ENCODE assay signal across 11 cellular contexts in genomic region chr5:170861295-170861854, GRCh38. TPM values are rescaled to one million over a fixed set of nuclear protein-coding genes. Genes with fewer than 3 reads are reported as not detected.
DNase-seq lines count a peak whose midpoint lies in the region; ATAC-seq and TF ChIP-seq lines count a peak whose summit lies in the region.
"Had no signal": no experiment of that assay in that cellular context is flagged by ENCODE, and none has a peak within 500 bp of the region (broad histone marks: within the 10 kb centered on the region; RNA-seq: fewer than 3 reads in every experiment).

No MANE protein-coding gene starts in this region.

- peak; percentile 33 for DNase-seq in Right ventricle myocardium superior
- no peak for DNase-seq in Right ventricle myocardium inferior (ENCODE audit: missing footprints)
- DNase-seq in colonic mucosa: peak; percentile 17
- no peak for DNase-seq in type B pancreatic cell (ENCODE audit: extremely low spot score, unreplicated experiment)
- no peak for DNase-seq in NCI-H1105 (lab: John Stamatoyannopoulos, UW)
- DNase-seq in medulla oblongata (ENCODE audit: extremely low spot score): no peak
- DNase-seq in NCI-H345 (lab: John Stamatoyannopoulos, UW): no peak
- DNase-seq: CD4-positive, CD25-positive, alpha-beta regulatory T cell; effector memory CD4-positive, alpha-beta T cell; HCEC 1CT had no signal

- H3K4me3 ChIP-seq in colonic mucosa (peak overlapping the region; percentile 74), mesodermal cell (ENCODE audit: extremely low read depth, insufficient read depth, low read length, poor library complexity, severe bottlenecking) (peak overlapping the region; percentile 59)

- no peak overlapping the region for H3K9ac ChIP-seq in colonic mucosa (ENCODE audit: low read depth in 2 of 2, low read length in 2 of 2)

- intact Hi-C loops in Right ventricle myocardium superior (cut with DNase I): no loop called here
- intact Hi-C loops in Right ventricle myocardium inferior (cut with DNase I): no loop called here
- intact Hi-C loops in colonic mucosa (cut with DNase I): no loop called here

- H3K4me1 Mint-ChIP-seq in type B pancreatic cell (ENCODE audit: unreplicated experiment): peaks cover 12% of the 10 kb centered on the region

- H3K36me3 ChIP-seq in colonic mucosa (no peaks in the 10 kb centered on the region), mesodermal cell (ENCODE audit: control insufficient read depth, insufficient read depth, low read length) (peaks cover 4% of the 10 kb centered on the region)

- TF ChIP-seq CTCF in colonic mucosa (IDR thresholded peaks at IDR 0.05) (no peak), type B pancreatic cell (conservative IDR thresholded peaks at IDR 0.05) (no peak)

- H3K4me1 ChIP-seq in colonic mucosa (no peaks in the 10 kb centered on the region), mesodermal cell (ENCODE audit: control insufficient read depth, insufficient read depth, low read length, poor library complexity, severe bottlenecking) (no peaks in the 10 kb centered on the region)

- H3K27ac Mint-ChIP-seq in type B pancreatic cell: peak overlapping the region; percentile 74

- H3K4me3 Mint-ChIP-seq in type B pancreatic cell: peak overlapping the region; percentile 88

- no peak overlapping the region for H3K27ac ChIP-seq in colonic mucosa
- no peak overlapping the region for H3K27ac ChIP-seq in mesodermal cell (ENCODE audit: low read depth, low read length, severe bottlenecking)

- no peak for ATAC-seq in Right ventricle myocardium superior (ENCODE audit: poor library complexity)
- no peak for ATAC-seq in Right ventricle myocardium inferior

- 31 to 62% methylated on average over 6 to 11 of the region's 22 CpGs for WGBS in mesodermal cell (ENCODE audit: insufficient coverage in 2 of 2), 2 experiments

- peaks cover 12% of the 10 kb centered on the region for H3K9me3 Mint-ChIP-seq in type B pancreatic cell

- peaks cover 6% of the 10 kb centered on the region for H3K27me3 Mint-ChIP-seq in type B pancreatic cell

- H3K27me3 ChIP-seq in colonic mucosa: no peaks in the 10 kb centered on the region

- H3K36me3 Mint-ChIP-seq in type B pancreatic cell: peaks cover 8% of the 10 kb centered on the region

- H3K9me3 ChIP-seq in colonic mucosa (no peaks in the 10 kb centered on the region), mesodermal cell (ENCODE audit: control insufficient read depth, low read length) (peaks cover 15% of the 10 kb centered on the region)

RNA-seq across cellular contexts. Expression of gene RANBP17, which starts 0.4 kb away (rescaled TPM):
- total RNA-seq in Right ventricle myocardium superior (2.9 TPM), Right ventricle myocardium inferior (2.7 TPM), colonic mucosa (1 to 10 TPM; 7.9 to 9.4 TPM), type B pancreatic cell (ENCODE audit: low replicate concordance) (22.0 and 24.1 TPM in 2 replicates)
- polyA plus RNA-seq in mesodermal cell (2013, experiment 1 of 2): 8.0 TPM
- 6.3 TPM for polyA plus RNA-seq in mesodermal cell (2013, experiment 2 of 2)
- total RNA-seq: CD4-positive, CD25-positive, alpha-beta regulatory T cell had no signal
- polyA plus RNA-seq: CD4-positive, CD25-positive, alpha-beta regulatory T cell had no signal

Comparison
In these comparisons a context has a peak if more than half of its experiments do, and no peak if none do; other contexts are left out.
1. DNase-seq: peak in Right ventricle myocardium superior (single experiment) and colonic mucosa (single experiment); none in Right ventricle myocardium inferior (single experiment), type B pancreatic cell (single experiment), NCI-H1105 (single experiment), medulla oblongata (single experiment) and NCI-H345 (single experiment).